Comparison of ENCODE assay signal across 31 cellular contexts in genomic region chr14:92938890-92939671, GRCh38. TPM values are rescaled to one million over a fixed set of nuclear protein-coding genes. Genes with fewer than 3 reads are reported as not detected.
"Had no signal": no experiment of that assay in that cellular context is flagged by ENCODE, and none has a peak within 500 bp of the region (broad histone marks: within the 10 kb centered on the region; RNA-seq: fewer than 3 reads in every experiment).

No MANE protein-coding gene starts in this region.

- H3K27ac ChIP-seq: colonic mucosa, esophagus squamous epithelium, heart right ventricle, testis, tibial artery had no signal

- H3K27ac Mint-ChIP-seq: dendritic cell treated with granulocyte-macrophage colony-stimulating factor and Interleukin-4, amounts not matched to agents 40 ng/mL and 50 ng/mL, for 4 days; memory B cell; naive B cell; natural killer cell treated with Interleukin-12 subunit alpha and Interleukin-12 subunit beta and Interleukin-15 and Interleukin-18, amount 100 ng/mL, for 72 hours; type B pancreatic cell had no signal

- H3K4me1 ChIP-seq: colonic mucosa, heart right ventricle, tibial artery had no signal

- ATAC-seq: left colon; natural killer cell treated with Interleukin-12 subunit alpha and Interleukin-12 subunit beta and Interleukin-15 and Interleukin-18, amount 100 ng/mL, for 72 hours; sciatic nerve; stimulated activated naive CD8-positive, alpha-beta T cell treated with anti-CD3 and anti-CD28 coated beads, Interleukin-15, Interleukin-2, amounts not matched to agents 100 U/mL and 50 U/mL, for 24 hours had no signal

- DNase-seq: colonic mucosa; effector memory CD4-positive, alpha-beta T cell; erythroblast; esophagus squamous epithelium; foreskin melanocyte; glutamatergic neuron; heart right ventricle; kidney glomerular epithelial cell; left colon; left ventricle myocardium superior; naive B cell; stimulated activated CD4-positive, alpha-beta T cell treated with anti-CD3 and anti-CD28 coated beads, Interleukin-12 subunit alpha, Interleukin-12 subunit beta, amount 100 ng/mL, for 4 hours; stimulated activated CD4-positive, alpha-beta T cell treated with anti-CD3 and anti-CD28 coated beads, Interleukin-1b, Interleukin-23, amount 100 ng/mL, for 48 hours; stimulated activated CD4-positive, alpha-beta T cell treated with anti-CD3 and anti-CD28 coated beads, Interleukin-4, amount 100 ng/mL, for 1 hour; stimulated activated CD8-positive, alpha-beta memory T cell treated with anti-CD3 and anti-CD28 coated beads, Interleukin-4, amount 100 ng/mL, for 48 hours; stimulated activated naive CD8-positive, alpha-beta T cell treated with anti-CD3 and anti-CD28 coated beads, Interleukin-15, Interleukin-2, amounts not matched to agents 100 U/mL and 50 U/mL, for 24 hours; testis; tibial artery had no signal

- H3K4me3 Mint-ChIP-seq: dendritic cell treated with granulocyte-macrophage colony-stimulating factor and Interleukin-4, amounts not matched to agents 40 ng/mL and 50 ng/mL, for 4 days; memory B cell; naive B cell; natural killer cell treated with Interleukin-12 subunit alpha and Interleukin-12 subunit beta and Interleukin-15 and Interleukin-18, amount 100 ng/mL, for 72 hours; neural crest cell; type B pancreatic cell had no signal

- H3K9me3 ChIP-seq: colonic mucosa, esophagus squamous epithelium, heart right ventricle, testis, tibial artery had no signal

- H3K27me3 ChIP-seq: colonic mucosa, esophagus squamous epithelium, heart right ventricle, testis, tibial artery had no signal

- H3K27me3 Mint-ChIP-seq: dendritic cell treated with granulocyte-macrophage colony-stimulating factor and Interleukin-4, amounts not matched to agents 40 ng/mL and 50 ng/mL, for 4 days; memory B cell; naive B cell; natural killer cell treated with Interleukin-12 subunit alpha and Interleukin-12 subunit beta and Interleukin-15 and Interleukin-18, amount 100 ng/mL, for 72 hours; progenitor cell of endocrine pancreas; type B pancreatic cell had no signal

- H3K4me2 ChIP-seq: smooth muscle cell had no signal

- H3K9me3 Mint-ChIP-seq: dendritic cell treated with granulocyte-macrophage colony-stimulating factor and Interleukin-4, amounts not matched to agents 40 ng/mL and 50 ng/mL, for 4 days; memory B cell; naive B cell; natural killer cell treated with Interleukin-12 subunit alpha and Interleukin-12 subunit beta and Interleukin-15 and Interleukin-18, amount 100 ng/mL, for 72 hours; neural crest cell; type B pancreatic cell had no signal

- H3K36me3 Mint-ChIP-seq: natural killer cell treated with Interleukin-12 subunit alpha and Interleukin-12 subunit beta and Interleukin-15 and Interleukin-18, amount 100 ng/mL, for 72 hours; type B pancreatic cell had no signal

- H3K4me3 ChIP-seq: colonic mucosa, esophagus squamous epithelium, heart right ventricle, lung, smooth muscle cell, testis, tibial artery had no signal

- H3K4me1 Mint-ChIP-seq: naive B cell, neural crest cell had no signal

- H3K79me2 ChIP-seq: parathyroid adenoma had no signal

- H2AFZ ChIP-seq: parathyroid adenoma had no signal

RNA-seq across cellular contexts. Expression of gene CHGA, which starts 16.1 kb away (rescaled TPM):
- total RNA-seq: endothelial cell of umbilical vein; heart right ventricle; left ventricle myocardium superior; mononuclear cell; natural killer cell treated with Interleukin-12 subunit alpha and Interleukin-12 subunit beta and Interleukin-15 and Interleukin-18, amount 100 ng/mL, for 72 hours; osteoblast; sciatic nerve; smooth muscle cell had no signal
- polyA plus RNA-seq: endothelial cell of umbilical vein, smooth muscle cell had no signal
